ENCODE assay signal across 11 cellular contexts in the genomic region with DNA sequence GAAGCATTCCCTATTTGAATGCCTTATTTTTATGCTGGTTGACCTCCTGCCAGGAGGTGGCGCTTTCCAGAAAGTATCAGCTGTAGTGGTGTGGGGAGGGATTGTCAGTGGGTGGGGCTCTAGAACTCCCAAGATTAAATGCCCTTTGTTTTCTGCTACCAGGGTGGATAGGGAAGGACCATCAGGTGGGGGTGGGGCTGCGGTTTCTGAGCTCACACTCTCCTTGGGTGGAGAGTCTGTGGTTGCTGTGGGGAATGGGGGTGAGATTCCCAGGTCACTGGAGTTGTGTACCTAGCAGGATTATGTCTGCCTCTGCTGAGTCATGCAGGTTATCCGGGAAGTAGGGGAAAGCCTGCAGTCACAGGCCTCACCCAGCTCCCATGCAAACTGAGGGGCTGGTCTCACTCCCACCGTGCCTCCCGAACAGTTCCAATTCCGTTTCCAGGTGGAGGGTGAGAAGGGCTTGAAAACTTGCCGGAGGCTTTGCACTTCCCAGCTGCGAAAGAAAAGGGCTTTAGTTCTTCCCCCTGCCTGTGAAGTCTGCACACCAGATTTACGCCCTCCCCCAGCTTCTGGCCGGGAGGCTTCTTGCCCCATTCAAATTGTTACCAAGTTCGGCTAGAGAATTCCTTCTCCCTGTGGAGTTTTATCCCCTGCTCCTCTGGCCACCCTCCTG.
A peak's percentile ranks its signal among the peaks of the same experiment; 100 is the strongest.
DNase-seq lines count a peak whose midpoint lies in the region; ATAC-seq, FAIRE-seq and TF ChIP-seq lines count a peak whose summit lies in the region.
"Had no signal": no experiment of that assay in that cellular context is flagged by ENCODE, and none has a peak within 500 bp of the region (broad histone marks: within the 10 kb centered on the region; RNA-seq: fewer than 3 reads in every experiment).

No MANE protein-coding gene starts in this region.

- no peaks in the 10 kb centered on the region for H3K4me1 Mint-ChIP-seq in activated naive CD4-positive, alpha-beta T cell treated with anti-CD3 and anti-CD28 coated beads for 36 hours (ENCODE audit: low read depth)
- no peaks in the 10 kb centered on the region for H3K4me1 Mint-ChIP-seq in activated CD4-positive, alpha-beta T cell treated with anti-CD3 and anti-CD28 coated beads, Interleukin-2, amount 10 ng/mL, durations not matched to agents 24 days and 14 days

- H3K27ac Mint-ChIP-seq in activated naive CD4-positive, alpha-beta T cell treated with anti-CD3 and anti-CD28 coated beads for 36 hours, result no peak overlapping the region
- no peak overlapping the region for H3K27ac Mint-ChIP-seq in activated CD4-positive, alpha-beta T cell treated with anti-CD3 and anti-CD28 coated beads, Interleukin-2, amount 10 ng/mL, durations not matched to agents 24 days and 14 days
- H3K27ac Mint-ChIP-seq: activated T-cell treated with anti-CD3 and anti-CD28 coated beads, Interleukin-2, amount 50 U/mL, for 24 hours had no signal

- peaks cover 23% of the 10 kb centered on the region for H3K9me3 Mint-ChIP-seq in activated naive CD4-positive, alpha-beta T cell treated with anti-CD3 and anti-CD28 coated beads for 36 hours
- H3K9me3 Mint-ChIP-seq in activated CD4-positive, alpha-beta T cell treated with anti-CD3 and anti-CD28 coated beads, Interleukin-2, amount 10 ng/mL, durations not matched to agents 24 days and 14 days, result peaks cover 11% of the 10 kb centered on the region

- H3K36me3 ChIP-seq in SK-N-SH (replicated peaks in 1 of 2; ENCODE audit: control insufficient read depth in 1 of 2, insufficient read depth in 2 of 2, low read length in 1 of 2), result no peaks in the 10 kb centered on the region

- H3K79me2 ChIP-seq in SK-N-SH (ENCODE audit: insufficient read depth), result no peaks in the 10 kb centered on the region

- no peak overlapping the region for H3K27ac ChIP-seq in SK-N-SH (ENCODE audit: low read depth in 2 of 2, low read length in 1 of 2)

- intact Hi-C loops in activated naive CD4-positive, alpha-beta T cell treated with anti-CD3 and anti-CD28 coated beads for 36 hours (cut with micrococcal nuclease), result no loop called here
- intact Hi-C loops in activated CD4-positive, alpha-beta T cell treated with anti-CD3 and anti-CD28 coated beads, Interleukin-2, amount 10 ng/mL, durations not matched to agents 24 days and 14 days (cut with micrococcal nuclease), result no loop called here

- H3F3A ChIP-seq in SK-N-SH (replicated peaks; ENCODE audit: insufficient read depth), result no peaks in the 10 kb centered on the region

- no peaks in the 10 kb centered on the region for H3K27me3 ChIP-seq in SK-N-SH (ENCODE audit: insufficient read depth)

- no peaks in the 10 kb centered on the region for H3K9me2 ChIP-seq in SK-N-SH

- H3K4me1 ChIP-seq in SK-N-SH (ENCODE audit: control insufficient read depth in 1 of 2, insufficient read depth in 2 of 2, low read depth in 1 of 2, low read length in 1 of 2), result no peaks in the 10 kb centered on the region

- peak; percentile 42 for TF ChIP-seq CTCF in SK-N-SH (IDR thresholded peaks at IDR 0.05)

- TF ChIP-seq RAD21 in SK-N-SH (IDR thresholded peaks at IDR 0.05; ENCODE audit: low read length), result no peak

- DNase-seq in SK-N-SH, result peak; percentile 0
- peak; percentile 49 for DNase-seq in OCI-M1 (lab: John Stamatoyannopoulos, UW)
- peak; percentile 50 for DNase-seq in urothelium cell line (ENCODE audit: low spot score)
- DNase-seq in activated naive CD4-positive, alpha-beta T cell treated with anti-CD3 and anti-CD28 coated beads for 36 hours, result no peak
- DNase-seq in activated T-cell treated with anti-CD3 and anti-CD28 coated beads, Interleukin-2, amount 50 U/mL, for 1 hour, result no peak
- DNase-seq in activated CD4-positive, alpha-beta T cell treated with anti-CD3 and anti-CD28 coated beads, Interleukin-2, amount 10 ng/mL, durations not matched to agents 24 days and 14 days, result no peak
- DNase-seq: activated T-cell treated with anti-CD3 and anti-CD28 coated beads, Interleukin-2, amount 50 U/mL, for 24 hours; HCEC 1CT had no signal

- no peak overlapping the region for H3K4me3 ChIP-seq in SK-N-SH (ENCODE audit: low read depth in 2 of 2, low read length in 1 of 2)

- H2AFZ ChIP-seq in SK-N-SH (ENCODE audit: low read depth), result no peak overlapping the region

- no peaks in the 10 kb centered on the region for H3K27me3 Mint-ChIP-seq in activated naive CD4-positive, alpha-beta T cell treated with anti-CD3 and anti-CD28 coated beads for 36 hours (ENCODE audit: low read depth)
- H3K27me3 Mint-ChIP-seq in activated CD4-positive, alpha-beta T cell treated with anti-CD3 and anti-CD28 coated beads, Interleukin-2, amount 10 ng/mL, durations not matched to agents 24 days and 14 days, result no peaks in the 10 kb centered on the region
- H3K27me3 Mint-ChIP-seq: activated T-cell treated with anti-CD3 and anti-CD28 coated beads, Interleukin-2, amount 50 U/mL, for 24 hours had no signal

- H3K36me3 Mint-ChIP-seq in activated naive CD4-positive, alpha-beta T cell treated with anti-CD3 and anti-CD28 coated beads for 36 hours (ENCODE audit: low read depth), result no peaks in the 10 kb centered on the region
- no peaks in the 10 kb centered on the region for H3K36me3 Mint-ChIP-seq in activated CD4-positive, alpha-beta T cell treated with anti-CD3 and anti-CD28 coated beads, Interleukin-2, amount 10 ng/mL, durations not matched to agents 24 days and 14 days (ENCODE audit: low read depth)

- no peak overlapping the region for H3K4me2 ChIP-seq in SK-N-SH

- FAIRE-seq in urothelium cell line (lab: Jason Lieb, UNC), result no peak
- FAIRE-seq: TTC549 had no signal

- H4K20me1 ChIP-seq in SK-N-SH (ENCODE audit: insufficient read depth), result no peaks in the 10 kb centered on the region

- ATAC-seq in SK-N-SH treated with all-trans-retinoic acid at 6 μM for 48 hours (no peak), esophagus mucosa (peak; percentile 98)

- POLR2A ChIA-PET in SK-N-SH (lab: Yijun Ruan, JAX), result interaction anchor here (0.6 kb wide), 1 partner anchor 17 kb away, joined by 3 read pairs; no protein-coding TSS in a partner anchor

- no peak for TF ChIP-seq EP300 in SK-N-SH (IDR thresholded peaks at IDR 0.05; ENCODE audit: borderline replicate concordance in 1 of 2, low read depth in 1 of 2, low read length in 1 of 2)

- H3K9ac ChIP-seq in SK-N-SH, result no peak overlapping the region

- no peak overlapping the region for H3K4me3 Mint-ChIP-seq in activated naive CD4-positive, alpha-beta T cell treated with anti-CD3 and anti-CD28 coated beads for 36 hours
- no peak overlapping the region for H3K4me3 Mint-ChIP-seq in activated CD4-positive, alpha-beta T cell treated with anti-CD3 and anti-CD28 coated beads, Interleukin-2, amount 10 ng/mL, durations not matched to agents 24 days and 14 days
- H3K4me3 Mint-ChIP-seq: activated T-cell treated with anti-CD3 and anti-CD28 coated beads, Interleukin-2, amount 50 U/mL, for 24 hours had no signal

- CTCF ChIA-PET in SK-N-SH (lab: Yijun Ruan, JAX), result interaction anchor here (0.7 to 1.0 kb wide), 4 partner anchors 8 to 719 kb away, joined by 3 read pairs; a partner anchor contains a TSS
- CTCF ChIA-PET in activated naive CD4-positive, alpha-beta T cell treated with anti-CD3 and anti-CD28 coated beads for 36 hours (lab: Charles Lee), result no interaction called here

- no peaks in the 10 kb centered on the region for H3K9me3 ChIP-seq in SK-N-SH

- WGBS in SK-N-SH (ENCODE audit: low lambda C conversion rate), result 34% methylated on average over 11 of the region's 11 CpGs

TF ChIP-seq in SK-N-SH, 30 proteins besides CTCF, POLR2A, EP300 and RAD21:
- no peak for TF ChIP-seq SIN3A (IDR thresholded peaks at IDR 0.05; ENCODE audit: borderline replicate concordance, low read depth, low read length)
- no peak for TF ChIP-seq TEAD4 (IDR thresholded peaks at IDR 0.05; ENCODE audit: borderline replicate concordance, insufficient read depth)
- TF ChIP-seq TAF1 (IDR thresholded peaks at IDR 0.05; ENCODE audit: borderline replicate concordance, low read depth, low read length), result no peak
- no peak for TF ChIP-seq POLR2AphosphoS5 (IDR thresholded peaks at IDR 0.05; ENCODE audit: low read depth, low read length)
- TF ChIP-seq MEF2A (IDR thresholded peaks at IDR 0.05; ENCODE audit: borderline replicate concordance, low read depth), result no peak
- TF ChIP-seq, protein P1, sequence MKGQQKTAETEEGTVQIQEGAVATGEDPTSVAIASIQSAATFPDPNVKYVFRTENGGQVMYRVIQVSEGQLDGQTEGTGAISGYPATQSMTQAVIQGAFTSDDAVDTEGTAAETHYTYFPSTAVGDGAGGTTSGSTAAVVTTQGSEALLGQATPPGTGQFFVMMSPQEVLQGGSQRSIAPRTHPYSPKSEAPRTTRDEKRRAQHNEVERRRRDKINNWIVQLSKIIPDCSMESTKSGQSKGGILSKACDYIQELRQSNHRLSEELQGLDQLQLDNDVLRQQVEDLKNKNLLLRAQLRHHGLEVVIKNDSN (IDR thresholded peaks at IDR 0.05; ENCODE audit: borderline replicate concordance, low read depth), result no peak
- TF ChIP-seq FOSL2 (IDR thresholded peaks at IDR 0.05; ENCODE audit: borderline replicate concordance, low read depth), result no peak
- no peak for TF ChIP-seq RXRA (IDR thresholded peaks at IDR 0.05; ENCODE audit: borderline replicate concordance, low read depth)
- TF ChIP-seq FOXM1 (IDR thresholded peaks at IDR 0.05; ENCODE audit: low read depth), result no peak
- TF ChIP-seq MXI1 (IDR thresholded peaks at IDR 0.05; ENCODE audit: low read depth, low read length), result no peak

TF ChIP-seq in SK-N-SH treated with all-trans-retinoic acid at 6 μM for 48 hours, 23 proteins besides CTCF, POLR2A, EP300 and RAD21 (continues in another document):
- TF ChIP-seq ZNF565 (CRISPR knock-in tag; conservative IDR thresholded peaks at IDR 0.05; ENCODE audit: low read depth) (no peak), ZC3H10 (CRISPR knock-in tag; IDR thresholded peaks at IDR 0.05) (no peak), RARB (CRISPR knock-in tag; IDR thresholded peaks at IDR 0.05) (no peak), TOX (CRISPR knock-in tag; IDR thresholded peaks at IDR 0.05; ENCODE audit: borderline replicate concordance) (no peak), TCF4 (CRISPR knock-in tag; IDR thresholded peaks at IDR 0.05; ENCODE audit: borderline replicate concordance) (no peak), BACH2 (CRISPR knock-in tag; IDR thresholded peaks at IDR 0.05; ENCODE audit: borderline replicate concordance) (no peak), PPARA (CRISPR knock-in tag; IDR thresholded peaks at IDR 0.05; ENCODE audit: borderline replicate concordance) (no peak)
- TF ChIP-seq, protein P2, sequence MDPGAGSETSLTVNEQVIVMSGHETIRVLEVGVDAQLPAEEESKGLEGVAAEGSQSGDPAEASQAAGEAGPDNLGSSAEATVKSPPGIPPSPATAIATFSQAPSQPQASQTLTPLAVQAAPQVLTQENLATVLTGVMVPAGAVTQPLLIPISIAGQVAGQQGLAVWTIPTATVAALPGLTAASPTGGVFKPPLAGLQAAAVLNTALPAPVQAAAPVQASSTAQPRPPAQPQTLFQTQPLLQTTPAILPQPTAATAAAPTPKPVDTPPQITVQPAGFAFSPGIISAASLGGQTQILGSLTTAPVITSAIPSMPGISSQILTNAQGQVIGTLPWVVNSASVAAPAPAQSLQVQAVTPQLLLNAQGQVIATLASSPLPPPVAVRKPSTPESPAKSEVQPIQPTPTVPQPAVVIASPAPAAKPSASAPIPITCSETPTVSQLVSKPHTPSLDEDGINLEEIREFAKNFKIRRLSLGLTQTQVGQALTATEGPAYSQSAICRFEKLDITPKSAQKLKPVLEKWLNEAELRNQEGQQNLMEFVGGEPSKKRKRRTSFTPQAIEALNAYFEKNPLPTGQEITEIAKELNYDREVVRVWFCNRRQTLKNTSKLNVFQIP (CRISPR knock-in tag; IDR thresholded peaks at IDR 0.05; ENCODE audit: borderline replicate concordance, low read depth), result no peak

Comparison
In these comparisons a context has a peak if more than half of its experiments do, and no peak if none do; other contexts are left out.
1. DNase-seq: peak in SK-N-SH (single experiment), OCI-M1 (single experiment) and urothelium cell line (single experiment); none in activated naive CD4-positive, alpha-beta T cell treated with anti-CD3 and anti-CD28 coated beads for 36 hours (single experiment), activated T-cell treated with anti-CD3 and anti-CD28 coated beads, Interleukin-2, amount 50 U/mL, for 1 hour (single experiment) and activated CD4-positive, alpha-beta T cell treated with anti-CD3 and anti-CD28 coated beads, Interleukin-2, amount 10 ng/mL, durations not matched to agents 24 days and 14 days (single experiment).